ENCODE assay signal across 27 cellular contexts in the genomic region with DNA sequence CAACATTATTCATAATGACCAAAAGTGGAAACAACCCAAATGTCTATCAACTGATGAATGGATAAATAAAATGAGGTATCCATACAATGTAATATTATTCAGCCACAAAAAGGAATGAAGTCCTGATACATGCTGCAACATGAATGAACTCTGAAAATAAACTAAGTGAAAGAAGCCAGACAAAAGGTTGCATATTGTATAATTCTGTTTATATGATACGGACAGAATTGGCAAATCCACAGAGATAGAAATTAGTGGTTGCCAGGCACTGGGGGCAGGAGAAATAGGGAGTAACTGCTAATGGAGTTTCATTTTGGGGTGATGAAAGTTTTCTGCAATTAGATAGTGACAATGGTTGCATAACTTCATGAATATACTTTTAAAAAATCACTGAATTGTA.
"Had no signal": no experiment of that assay in that cellular context is flagged by ENCODE, and none has a peak within 500 bp of the region (broad histone marks: within the 10 kb centered on the region; RNA-seq: fewer than 3 reads in every experiment).

No MANE protein-coding gene starts in this region.

- H3K27ac Mint-ChIP-seq: naive thymus-derived CD4-positive, alpha-beta T cell; nephron; neural progenitor cell; progenitor cell of endocrine pancreas; stimulated activated naive B cell treated with anti-CD40 and anti-IgM and Interleukin-4, amounts not matched to agents 10 μg/mL and 1 μg/mL and 100 μg/mL, for 72 hours; stimulated activated naive CD8-positive, alpha-beta T cell treated with anti-CD3 and anti-CD28 coated beads, Interleukin-15, Interleukin-2, amounts not matched to agents 100 ng/mL and 50 ng/mL, for 24 hours had no signal

- H3K4me2 ChIP-seq: hepatocyte, neural progenitor cell had no signal

- DNase-seq: dorsolateral prefrontal cortex; effector CD4-positive, alpha-beta T cell; foreskin fibroblast; heart left ventricle; left cardiac atrium; left lung; mesendoderm; midbrain; naive thymus-derived CD4-positive, alpha-beta T cell; right lobe of liver; small intestine; stimulated activated CD4-positive, alpha-beta T cell treated with anti-CD3 and anti-CD28 coated beads, Interleukin-15, amount 100 ng/mL, for 24 hours; stimulated activated CD4-positive, alpha-beta T cell treated with anti-CD3 and anti-CD28 coated beads, Interleukin-2, amount 100 ng/mL, for 48 hours; stimulated activated naive B cell treated with anti-CD40 and anti-IgM and Interleukin-4, amounts not matched to agents 10 μg/mL and 1 μg/mL and 100 μg/mL, for 72 hours; upper lobe of left lung had no signal

- ATAC-seq: gastroesophageal sphincter; heart left ventricle; left lung; naive thymus-derived CD4-positive, alpha-beta T cell; right lobe of liver; stimulated activated naive B cell treated with anti-CD40 and anti-IgM and Interleukin-4, amounts not matched to agents 10 μg/mL and 1 μg/mL and 100 μg/mL, for 72 hours had no signal

- H3K9me3 ChIP-seq: gastroesophageal sphincter, heart left ventricle, left lung, right lobe of liver, thoracic aorta, tibial nerve, upper lobe of left lung had no signal

- H3K9ac ChIP-seq: neural progenitor cell, parathyroid adenoma had no signal

- H2AFZ ChIP-seq: hepatocyte, neural progenitor cell, parathyroid adenoma had no signal

- FAIRE-seq: colon, islet of Langerhans, small intestine, urothelium cell line had no signal

- H3K4me3 ChIP-seq: dorsolateral prefrontal cortex, gastroesophageal sphincter, heart left ventricle, hepatocyte, left lung, neural progenitor cell, right lobe of liver, thoracic aorta, tibial nerve, upper lobe of left lung had no signal

- H3K4me3 Mint-ChIP-seq: naive thymus-derived CD4-positive, alpha-beta T cell; nephron; neural progenitor cell; stimulated activated naive B cell treated with anti-CD40 and anti-IgM and Interleukin-4, amounts not matched to agents 10 μg/mL and 1 μg/mL and 100 μg/mL, for 72 hours; stimulated activated naive CD8-positive, alpha-beta T cell treated with anti-CD3 and anti-CD28 coated beads, Interleukin-15, Interleukin-2, amounts not matched to agents 100 ng/mL and 50 ng/mL, for 24 hours had no signal

- H3K4me1 Mint-ChIP-seq: neural progenitor cell; stimulated activated naive B cell treated with anti-CD40 and anti-IgM and Interleukin-4, amounts not matched to agents 10 μg/mL and 1 μg/mL and 100 μg/mL, for 72 hours had no signal

- H3K4me1 ChIP-seq: gastroesophageal sphincter, left lung, neural progenitor cell, parathyroid adenoma, right lobe of liver, tibial nerve, upper lobe of left lung had no signal

- H3K9me3 Mint-ChIP-seq: naive thymus-derived CD4-positive, alpha-beta T cell; nephron; neural progenitor cell; stimulated activated naive B cell treated with anti-CD40 and anti-IgM and Interleukin-4, amounts not matched to agents 10 μg/mL and 1 μg/mL and 100 μg/mL, for 72 hours; stimulated activated naive CD8-positive, alpha-beta T cell treated with anti-CD3 and anti-CD28 coated beads, Interleukin-15, Interleukin-2, amounts not matched to agents 100 ng/mL and 50 ng/mL, for 24 hours had no signal

- H3K27me3 ChIP-seq: dorsolateral prefrontal cortex, gastroesophageal sphincter, heart left ventricle, hepatocyte, left lung, neural progenitor cell, right lobe of liver, tibial nerve, upper lobe of left lung had no signal

- H3K27me3 Mint-ChIP-seq: naive thymus-derived CD4-positive, alpha-beta T cell; progenitor cell of endocrine pancreas; stimulated activated naive B cell treated with anti-CD40 and anti-IgM and Interleukin-4, amounts not matched to agents 10 μg/mL and 1 μg/mL and 100 μg/mL, for 72 hours; stimulated activated naive CD8-positive, alpha-beta T cell treated with anti-CD3 and anti-CD28 coated beads, Interleukin-15, Interleukin-2, amounts not matched to agents 100 ng/mL and 50 ng/mL, for 24 hours had no signal

- H3K36me3 ChIP-seq: gastroesophageal sphincter, heart left ventricle, left lung, neural progenitor cell, right lobe of liver, thoracic aorta, tibial nerve, upper lobe of left lung had no signal

- H3K27ac ChIP-seq: dorsolateral prefrontal cortex, gastroesophageal sphincter, heart left ventricle, hepatocyte, left lung, neural progenitor cell, parathyroid adenoma, right lobe of liver, thoracic aorta, tibial nerve, upper lobe of left lung had no signal
